1 cellular context compared by ENCODE assay signal in the genomic region with DNA sequence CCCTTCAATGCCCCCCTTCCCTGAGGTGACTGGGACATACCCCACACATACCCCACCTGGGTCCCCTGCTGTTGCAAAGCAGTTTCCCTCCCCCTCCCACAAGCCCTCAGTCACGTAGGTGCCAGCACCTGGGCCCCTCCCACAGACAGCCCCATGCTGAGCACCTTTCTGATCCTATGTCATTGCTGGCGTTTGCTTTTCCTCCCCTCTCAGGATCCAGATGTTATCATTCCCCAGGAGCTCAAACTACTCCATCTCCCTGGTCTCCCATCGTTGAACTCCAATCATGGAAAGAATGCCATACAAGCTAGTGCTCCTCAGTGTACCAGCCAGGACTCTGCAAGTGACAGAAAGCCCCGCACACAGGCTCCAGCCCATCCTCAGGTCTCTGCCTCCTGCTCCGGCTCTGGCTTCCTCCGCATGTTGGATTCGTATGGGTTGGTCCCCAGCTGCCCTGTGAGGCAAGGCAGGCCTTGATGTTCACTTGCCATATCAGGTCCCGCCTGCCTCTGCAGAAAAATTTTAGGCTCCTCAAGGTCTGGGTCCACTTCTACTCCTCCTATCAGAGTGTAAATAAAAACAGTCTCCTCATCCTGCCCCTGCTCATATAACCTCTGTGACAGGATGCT.
TF ChIP-seq lines count a peak whose summit lies in the region.

No MANE protein-coding gene starts in this region.

TF ChIP-seq in IMR-90, 13 proteins besides CTCF, POLR2A, EP300 and RAD21 (continued from another document):
- no peak for TF ChIP-seq BHLHE40 (IDR thresholded peaks at IDR 0.05; ENCODE audit: low read depth, low read length)
- TF ChIP-seq CEBPB (IDR thresholded peaks at IDR 0.05; ENCODE audit: low read depth, low read length): no peak
- TF ChIP-seq, protein P1, sequence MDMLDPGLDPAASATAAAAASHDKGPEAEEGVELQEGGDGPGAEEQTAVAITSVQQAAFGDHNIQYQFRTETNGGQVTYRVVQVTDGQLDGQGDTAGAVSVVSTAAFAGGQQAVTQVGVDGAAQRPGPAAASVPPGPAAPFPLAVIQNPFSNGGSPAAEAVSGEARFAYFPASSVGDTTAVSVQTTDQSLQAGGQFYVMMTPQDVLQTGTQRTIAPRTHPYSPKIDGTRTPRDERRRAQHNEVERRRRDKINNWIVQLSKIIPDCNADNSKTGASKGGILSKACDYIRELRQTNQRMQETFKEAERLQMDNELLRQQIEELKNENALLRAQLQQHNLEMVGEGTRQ (IDR thresholded peaks at IDR 0.05; ENCODE audit: low read depth, low read length): no peak
- no peak for TF ChIP-seq FOS (IDR thresholded peaks at IDR 0.05; ENCODE audit: low read depth, low read length)
- TF ChIP-seq MAZ (IDR thresholded peaks at IDR 0.05; ENCODE audit: borderline replicate concordance, low read depth, low read length): no peak
- no peak for TF ChIP-seq RCOR1 (IDR thresholded peaks at IDR 0.05; ENCODE audit: insufficient replicate concordance, low read length)
- no peak for TF ChIP-seq RFX5 (IDR thresholded peaks at IDR 0.05; ENCODE audit: low read depth, low read length)
- no peak for TF ChIP-seq NFE2L2 (IDR thresholded peaks at IDR 0.05; ENCODE audit: low read depth, low read length)
- TF ChIP-seq, protein P2, sequence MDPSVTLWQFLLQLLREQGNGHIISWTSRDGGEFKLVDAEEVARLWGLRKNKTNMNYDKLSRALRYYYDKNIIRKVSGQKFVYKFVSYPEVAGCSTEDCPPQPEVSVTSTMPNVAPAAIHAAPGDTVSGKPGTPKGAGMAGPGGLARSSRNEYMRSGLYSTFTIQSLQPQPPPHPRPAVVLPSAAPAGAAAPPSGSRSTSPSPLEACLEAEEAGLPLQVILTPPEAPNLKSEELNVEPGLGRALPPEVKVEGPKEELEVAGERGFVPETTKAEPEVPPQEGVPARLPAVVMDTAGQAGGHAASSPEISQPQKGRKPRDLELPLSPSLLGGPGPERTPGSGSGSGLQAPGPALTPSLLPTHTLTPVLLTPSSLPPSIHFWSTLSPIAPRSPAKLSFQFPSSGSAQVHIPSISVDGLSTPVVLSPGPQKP (IDR thresholded peaks at IDR 0.05; ENCODE audit: borderline replicate concordance, low read depth, low read length): no peak
